In the genomic region with DNA sequence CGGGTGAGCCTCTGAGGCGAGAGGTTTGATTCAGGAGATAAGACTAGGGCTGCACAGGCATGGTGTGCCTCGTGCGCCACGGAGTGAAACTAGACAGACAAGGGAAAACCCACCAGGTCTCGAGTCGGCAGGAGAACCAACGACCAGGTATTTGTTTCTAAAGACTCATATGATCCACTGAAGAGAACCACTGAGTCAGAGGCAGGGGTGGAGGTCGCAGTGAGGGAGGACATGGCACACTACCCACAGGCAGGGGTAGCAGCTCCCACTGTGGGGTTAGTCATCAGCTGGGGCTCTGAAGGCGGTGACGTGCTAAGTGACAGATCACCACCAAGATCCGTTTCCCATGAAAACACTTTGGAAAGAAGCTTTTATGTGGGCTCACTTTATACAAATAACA, we compare ENCODE assay signal across 8 cellular contexts. TPM values are rescaled to one million over a fixed set of nuclear protein-coding genes. Genes with fewer than 3 reads are reported as not detected.
A peak's percentile ranks its signal among the peaks of the same experiment; 100 is the strongest.
DNase-seq lines count a peak whose midpoint lies in the region; ATAC-seq and TF ChIP-seq lines count a peak whose summit lies in the region.

No MANE protein-coding gene starts in this region.

- peak overlapping the region; percentile 19 to 38 for H3K4me3 ChIP-seq in CD4-positive, alpha-beta memory T cell (ENCODE audit: low read length in 2 of 2)

- H3K27me3 ChIP-seq in CD4-positive, alpha-beta memory T cell (ENCODE audit: insufficient read depth, low read length), result no peaks in the 10 kb centered on the region

- no peak for TF ChIP-seq CTCF in GM10266 (IDR thresholded peaks at IDR 0.05; ENCODE audit: control insufficient read depth, insufficient read depth, low read depth, missing control alignments)

- in situ Hi-C loops in G401 (cut with HindIII; ENCODE audit: low sequenced_read_pairs), result loop anchor here (5.0 kb wide), 1 partner anchor 36 kb away; no protein-coding TSS in a partner anchor

- POLR2A ChIA-PET in CD4-positive, alpha-beta memory T cell (lab: Charles Lee; ENCODE audit: partially characterized antibody), result interaction anchor here (1.2 kb wide), 1 partner anchor 46 kb away, joined by 4 read pairs; the partner anchor contains the start of gene CHSY1

- no peak overlapping the region for H3K27ac ChIP-seq in CD4-positive, alpha-beta memory T cell (ENCODE audit: low read depth, low read length)

- peak; percentile 28 to 88 (median 40) for DNase-seq in CD4-positive, alpha-beta memory T cell
- peak; percentile 61 for DNase-seq in activated CD4-positive, CD25-positive, alpha-beta regulatory T cell treated with anti-CD3 and anti-CD28 coated beads, Interleukin-2, amount 50 U/mL, for 72 hours
- DNase-seq in brain pericyte (ENCODE audit: low read depth, low spot score) (peak; percentile 55), G401 (ENCODE audit: low spot score) (no peak), GM10266 (ENCODE audit: extremely low spot score) (no peak), pons (ENCODE audit: low spot score) (no peak)
- peak; percentile 91 for DNase-seq in stimulated activated CD4-positive, alpha-beta T cell treated with anti-CD3 and anti-CD28 coated beads, Interleukin-15, amount 100 ng/mL, for 24 hours

- H3K4me3 Mint-ChIP-seq in CD4-positive, alpha-beta memory T cell, result peak overlapping the region; percentile 79 to 86 (median 84)

- peaks cover 40 to 75% (median 64%) of the 10 kb centered on the region in 4 donors for H3K4me1 Mint-ChIP-seq in CD4-positive, alpha-beta memory T cell

- no peaks in the 10 kb centered on the region for H3K27me3 Mint-ChIP-seq in CD4-positive, alpha-beta memory T cell

- H3K9me3 ChIP-seq in CD4-positive, alpha-beta memory T cell (ENCODE audit: control insufficient read depth in 1 of 2, low read length in 2 of 2), result no peaks in the 10 kb centered on the region

- CTCF ChIA-PET in CD4-positive, alpha-beta memory T cell (lab: Charles Lee; ENCODE audit: partially characterized antibody), result interaction anchor here (0.8 to 2.0 kb wide), 2 partner anchors 38 to 198 kb away, joined by 3 to 6 read pairs; no protein-coding TSS in a partner anchor

- peaks cover 38% of the 10 kb centered on the region for H3K4me1 ChIP-seq in CD4-positive, alpha-beta memory T cell (ENCODE audit: insufficient read depth, low read length)

- no peaks in the 10 kb centered on the region for H3K36me3 ChIP-seq in CD4-positive, alpha-beta memory T cell (ENCODE audit: insufficient read depth, low read length)

- intact Hi-C loops in CD4-positive, alpha-beta memory T cell (cut with micrococcal nuclease), result loop anchor here (5.0 kb wide), 1 partner anchor 36 kb away; no protein-coding TSS in a partner anchor

- no peaks in the 10 kb centered on the region for H3K9me3 Mint-ChIP-seq in CD4-positive, alpha-beta memory T cell

- peak overlapping the region; percentile 73 to 90 (median 80) for H3K27ac Mint-ChIP-seq in CD4-positive, alpha-beta memory T cell

- ATAC-seq in HG03469 (IDR thresholded peaks at IDR 0.05; ENCODE audit: unreplicated experiment), result no peak

- no peaks in the 10 kb centered on the region for H3K36me3 Mint-ChIP-seq in CD4-positive, alpha-beta memory T cell

RNA-seq across cellular contexts. Expression of gene CHSY1, which starts 45.7 kb away (rescaled TPM):
- 10 to 100 TPM; 11.1 to 11.9 TPM for total RNA-seq in CD4-positive, alpha-beta memory T cell
- 1 to 10 TPM in 1 of 2 donors, under 1 TPM in 1; 0.64 to 2.7 TPM for polyA plus RNA-seq in CD4-positive, alpha-beta memory T cell
- 9.5 and 11.0 TPM in 2 replicates for total RNA-seq in G401 (2014; rRNA removed; shearing (Covaris generic))

Comparison
In these comparisons a context has a peak if more than half of its experiments do, and no peak if none do; other contexts are left out.
1. DNase-seq: peak in CD4-positive, alpha-beta memory T cell (5 of 5), activated CD4-positive, CD25-positive, alpha-beta regulatory T cell treated with anti-CD3 and anti-CD28 coated beads, Interleukin-2, amount 50 U/mL, for 72 hours (single experiment), brain pericyte (single experiment) and stimulated activated CD4-positive, alpha-beta T cell treated with anti-CD3 and anti-CD28 coated beads, Interleukin-15, amount 100 ng/mL, for 24 hours (single experiment); none in G401 (single experiment), GM10266 (single experiment) and pons (single experiment).